Comparison of ENCODE assay signal across 17 cellular contexts in genomic region chr4:185740471-185740873, GRCh38.
DNase-seq lines count a peak whose midpoint lies in the region; ATAC-seq and TF ChIP-seq lines count a peak whose summit lies in the region.
"Had no signal": no experiment of that assay in that cellular context is flagged by ENCODE, and none has a peak within 500 bp of the region (broad histone marks: within the 10 kb centered on the region; RNA-seq: fewer than 3 reads in every experiment).

No MANE protein-coding gene starts in this region.

- H3K4me1 Mint-ChIP-seq in stimulated activated naive B cell treated with anti-CD40 and anti-IgM and Interleukin-4, amounts not matched to agents 10 μg/mL and 1 μg/mL and 100 μg/mL, for 72 hours = peaks cover 0 to 1% of the 10 kb centered on the region in 2 donors
- H3K4me1 Mint-ChIP-seq in activated naive CD8-positive, alpha-beta T cell treated with anti-CD3 and anti-CD28 coated beads, Interleukin-2, amount 50 U/mL, for 24 hours = no peaks in the 10 kb centered on the region
- H3K4me1 Mint-ChIP-seq: T-helper 17 cell had no signal

- no peak overlapping the region for H3K27ac Mint-ChIP-seq in stimulated activated naive B cell treated with anti-CD40 and anti-IgM and Interleukin-4, amounts not matched to agents 10 μg/mL and 1 μg/mL and 100 μg/mL, for 72 hours
- no peak overlapping the region for H3K27ac Mint-ChIP-seq in activated naive CD8-positive, alpha-beta T cell treated with anti-CD3 and anti-CD28 coated beads, Interleukin-2, amount 50 U/mL, for 24 hours
- H3K27ac Mint-ChIP-seq: T-helper 17 cell had no signal

- H3K36me3 ChIP-seq in adrenal gland (replicated peaks in 1 of 2) (no peaks in the 10 kb centered on the region), psoas muscle (ENCODE audit: insufficient read depth in 1 of 2, low read depth in 1 of 2) (no peaks in the 10 kb centered on the region)
- H3K36me3 ChIP-seq: HAP-1, upper lobe of left lung had no signal

- peak; percentile 29 for DNase-seq in EH (ENCODE audit: low read depth)
- DNase-seq in adrenal gland = peak in 2 of 7 donors; percentile 44 to 46
- DNase-seq in right cardiac atrium = no peak
- DNase-seq in stimulated activated naive B cell treated with anti-CD40 and anti-IgM and Interleukin-4, amounts not matched to agents 10 μg/mL and 1 μg/mL and 100 μg/mL, for 72 hours = no peak
- no peak for DNase-seq in RWPE1 (ENCODE audit: low spot score)
- DNase-seq in psoas muscle = no peak
- DNase-seq in activated naive CD8-positive, alpha-beta T cell treated with anti-CD3 and anti-CD28 coated beads, Interleukin-2, amount 50 U/mL, for 24 hours = no peak
- DNase-seq: activated CD4-positive, alpha-beta T cell treated with anti-CD3 and anti-CD28 coated beads, Interleukin-2, amount 50 U/mL, for 1 hour; activated T-cell treated with anti-CD3 and anti-CD28 coated beads, Interleukin-2, amount 50 U/mL, for 48 hours; NCI-H187 treated with DMSO at 0.1 percent for 48 hours; NCI-H526; stimulated activated CD4-positive, alpha-beta T cell treated with anti-CD3 and anti-CD28 coated beads, Interleukin-2, amount 100 ng/mL, for 24 hours; stimulated activated CD8-positive, alpha-beta memory T cell treated with anti-CD3 and anti-CD28 coated beads, Interleukin-4, amount 100 ng/mL, for 48 hours; T-helper 17 cell; upper lobe of left lung had no signal

- H3K9me3 ChIP-seq in adrenal gland (replicated peaks in 1 of 3) (no peaks in the 10 kb centered on the region), right cardiac atrium (ENCODE audit: control insufficient read depth, low read length) (no peaks in the 10 kb centered on the region), psoas muscle (no peaks in the 10 kb centered on the region)
- H3K9me3 ChIP-seq: HAP-1, upper lobe of left lung had no signal

- intact Hi-C loops in adrenal gland (cut with DNase I) (no loop called here), right cardiac atrium (cut with DNase I) (no loop called here), psoas muscle (cut with DNase I) (no loop called here)

- H3K27ac ChIP-seq in adrenal gland = peak overlapping the region in 4 of 5 donors; percentile 33 to 82 (median 75)
- H3K27ac ChIP-seq in right cardiac atrium (ENCODE audit: low read length) = peak overlapping the region; percentile 40
- H3K27ac ChIP-seq in RWPE1 = no peak overlapping the region
- H3K27ac ChIP-seq in psoas muscle = no peak overlapping the region
- H3K27ac ChIP-seq: upper lobe of left lung had no signal

- no peak for TF ChIP-seq POLR2A in adrenal gland (IDR thresholded peaks at IDR 0.05)

- H3K9me3 Mint-ChIP-seq in stimulated activated naive B cell treated with anti-CD40 and anti-IgM and Interleukin-4, amounts not matched to agents 10 μg/mL and 1 μg/mL and 100 μg/mL, for 72 hours = peaks cover 0 to 3% of the 10 kb centered on the region in 2 donors
- H3K9me3 Mint-ChIP-seq in activated naive CD8-positive, alpha-beta T cell treated with anti-CD3 and anti-CD28 coated beads, Interleukin-2, amount 50 U/mL, for 24 hours = no peaks in the 10 kb centered on the region

- WGBS in adrenal gland, 4 donors = 58 to 63% (median 61%) methylated on average over 4 of the region's 4 CpGs
- 71% methylated on average over 4 of the region's 4 CpGs for WGBS in right cardiac atrium
- 87 to 89% (median 87%) methylated on average over 4 of the region's 4 CpGs for WGBS in psoas muscle, 3 donors

- H3K27me3 ChIP-seq in adrenal gland (no peaks in the 10 kb centered on the region), right cardiac atrium (ENCODE audit: control insufficient read depth, insufficient read depth) (no peaks in the 10 kb centered on the region), psoas muscle (ENCODE audit: insufficient read depth in 3 of 3, low read length in 2 of 3) (no peaks in the 10 kb centered on the region)
- H3K27me3 ChIP-seq: upper lobe of left lung had no signal

- H3K4me3 Mint-ChIP-seq in stimulated activated naive B cell treated with anti-CD40 and anti-IgM and Interleukin-4, amounts not matched to agents 10 μg/mL and 1 μg/mL and 100 μg/mL, for 72 hours = no peak overlapping the region
- no peak overlapping the region for H3K4me3 Mint-ChIP-seq in activated naive CD8-positive, alpha-beta T cell treated with anti-CD3 and anti-CD28 coated beads, Interleukin-2, amount 50 U/mL, for 24 hours
- H3K4me3 Mint-ChIP-seq: T-helper 17 cell had no signal

- no peaks in the 10 kb centered on the region for H3K36me3 Mint-ChIP-seq in stimulated activated naive B cell treated with anti-CD40 and anti-IgM and Interleukin-4, amounts not matched to agents 10 μg/mL and 1 μg/mL and 100 μg/mL, for 72 hours
- no peaks in the 10 kb centered on the region for H3K36me3 Mint-ChIP-seq in activated naive CD8-positive, alpha-beta T cell treated with anti-CD3 and anti-CD28 coated beads, Interleukin-2, amount 50 U/mL, for 24 hours (ENCODE audit: low read depth)

- H3K4me1 ChIP-seq in adrenal gland (replicated peaks in 1 of 2) (peaks cover 56 to 79% of the 10 kb centered on the region in 2 donors), right cardiac atrium (ENCODE audit: control insufficient read depth, insufficient read depth, low read length) (peaks cover 13% of the 10 kb centered on the region), psoas muscle (no peaks in the 10 kb centered on the region)

- CTCF ChIA-PET in RWPE1 (lab: Yijun Ruan, JAX) = no interaction called here

- peaks cover 19 to 25% of the 10 kb centered on the region in 2 donors for H3K27me3 Mint-ChIP-seq in stimulated activated naive B cell treated with anti-CD40 and anti-IgM and Interleukin-4, amounts not matched to agents 10 μg/mL and 1 μg/mL and 100 μg/mL, for 72 hours
- peaks cover 2% of the 10 kb centered on the region for H3K27me3 Mint-ChIP-seq in activated naive CD8-positive, alpha-beta T cell treated with anti-CD3 and anti-CD28 coated beads, Interleukin-2, amount 50 U/mL, for 24 hours

- POLR2A ChIA-PET in RWPE1 (lab: Yijun Ruan, JAX; ENCODE audit: low non-redundant PET) = no interaction called here

- TF ChIP-seq CTCF in adrenal gland (IDR thresholded peaks at IDR 0.05) = no peak
- TF ChIP-seq CTCF in RWPE1 (conservative IDR thresholded peaks at IDR 0.05; ENCODE audit: low read depth) = no peak
- no peak for TF ChIP-seq CTCF in psoas muscle (IDR thresholded peaks at IDR 0.05)

- H3K4me3 ChIP-seq in adrenal gland = no peak overlapping the region
- no peak overlapping the region for H3K4me3 ChIP-seq in right cardiac atrium (ENCODE audit: low read length)
- H3K4me3 ChIP-seq in psoas muscle = no peak overlapping the region
- H3K4me3 ChIP-seq: HAP-1, upper lobe of left lung had no signal

- ATAC-seq in GM19463 (IDR thresholded peaks at IDR 0.05; ENCODE audit: unreplicated experiment) (peak; percentile 49), right cardiac atrium (no peak), psoas muscle (no peak)
- no peak for ATAC-seq in stimulated activated naive B cell treated with anti-CD40 and anti-IgM and Interleukin-4, amounts not matched to agents 10 μg/mL and 1 μg/mL and 100 μg/mL, for 72 hours (replicated peaks)
- no peak for ATAC-seq in activated naive CD8-positive, alpha-beta T cell treated with anti-CD3 and anti-CD28 coated beads, Interleukin-2, amount 50 U/mL, for 24 hours
- ATAC-seq: T-helper 17 cell had no signal

Comparison
In these comparisons a context has a peak if more than half of its experiments do, and no peak if none do; other contexts are left out.
1. H3K27ac ChIP-seq: peak in adrenal gland (4 of 5) and right cardiac atrium (single experiment); none in RWPE1 (single experiment) and psoas muscle (single experiment).